ENCODE assay signal across 24 cellular contexts in genomic region chr6:130858054-130858453, GRCh38. TPM values are rescaled to one million over a fixed set of nuclear protein-coding genes. Genes with fewer than 3 reads are reported as not detected.
"Had no signal": no experiment of that assay in that cellular context is flagged by ENCODE, and none has a peak within 500 bp of the region (broad histone marks: within the 10 kb centered on the region; RNA-seq: fewer than 3 reads in every experiment).

No MANE protein-coding gene starts in this region.

- H3K27ac ChIP-seq: brain microvascular endothelial cell, colonic mucosa, left ventricle myocardium inferior, stomach, testis had no signal

- H3K9me3 Mint-ChIP-seq: activated CD4-positive, alpha-beta T cell treated with anti-CD3 and anti-CD28 coated beads, Interleukin-2, amount 10 ng/mL, durations not matched to agents 7 days and 5 days; activated naive CD4-positive, alpha-beta T cell treated with anti-CD3 and anti-CD28 coated beads, Interleukin-2, amount 10 ng/mL, durations not matched to agents 7 days and 5 days; activated naive CD8-positive, alpha-beta T cell treated with anti-CD3 and anti-CD28 coated beads, Interleukin-2, amount 50 U/mL, for 24 hours; activated T-cell treated with anti-CD3 and anti-CD28 coated beads, Interleukin-2, amount 50 U/mL, for 4 hours; central memory CD8-positive, alpha-beta T cell; T-cell had no signal

- H3K9me3 ChIP-seq: colonic mucosa, left ventricle myocardium inferior, stomach, testis had no signal

- H3K36me3 ChIP-seq: colonic mucosa had no signal

- H3K36me3 Mint-ChIP-seq: activated naive CD4-positive, alpha-beta T cell treated with anti-CD3 and anti-CD28 coated beads, Interleukin-2, amount 10 ng/mL, durations not matched to agents 7 days and 5 days had no signal

- H3K4me1 ChIP-seq: colonic mucosa, testis had no signal

- H3K27me3 Mint-ChIP-seq: activated CD4-positive, alpha-beta T cell treated with anti-CD3 and anti-CD28 coated beads, Interleukin-2, amount 10 ng/mL, durations not matched to agents 7 days and 5 days; activated naive CD8-positive, alpha-beta T cell treated with anti-CD3 and anti-CD28 coated beads, Interleukin-2, amount 50 U/mL, for 24 hours; central memory CD8-positive, alpha-beta T cell; T-cell had no signal

- H3K4me3 ChIP-seq: colonic mucosa, left ventricle myocardium inferior, smooth muscle cell, stomach, testis had no signal

- H3K27me3 ChIP-seq: brain microvascular endothelial cell, colonic mucosa, stomach, testis had no signal

- H3K4me3 Mint-ChIP-seq: activated CD4-positive, alpha-beta T cell treated with anti-CD3 and anti-CD28 coated beads, Interleukin-2, amount 10 ng/mL, durations not matched to agents 7 days and 5 days; activated CD8-positive, alpha-beta T cell treated with anti-CD3 and anti-CD28 coated beads, Interleukin-2, amount 10 ng/mL, durations not matched to agents 7 days and 5 days; activated naive CD4-positive, alpha-beta T cell treated with anti-CD3 and anti-CD28 coated beads, Interleukin-2, amount 10 ng/mL, durations not matched to agents 7 days and 5 days; activated naive CD8-positive, alpha-beta T cell treated with anti-CD3 and anti-CD28 coated beads, Interleukin-2, amount 50 U/mL, for 24 hours; activated T-cell treated with anti-CD3 and anti-CD28 coated beads, Interleukin-2, amount 50 U/mL, for 4 hours; central memory CD8-positive, alpha-beta T cell; T-cell had no signal

- H3K27ac Mint-ChIP-seq: activated CD4-positive, alpha-beta T cell treated with anti-CD3 and anti-CD28 coated beads, Interleukin-2, amount 10 ng/mL, durations not matched to agents 7 days and 5 days; activated CD8-positive, alpha-beta T cell treated with anti-CD3 and anti-CD28 coated beads, Interleukin-2, amount 10 ng/mL, durations not matched to agents 7 days and 5 days; activated naive CD4-positive, alpha-beta T cell treated with anti-CD3 and anti-CD28 coated beads, Interleukin-2, amount 10 ng/mL, durations not matched to agents 7 days and 5 days; activated naive CD8-positive, alpha-beta T cell treated with anti-CD3 and anti-CD28 coated beads, Interleukin-2, amount 50 U/mL, for 24 hours; T-cell had no signal

- DNase-seq: activated CD4-positive, alpha-beta T cell treated with anti-CD3 and anti-CD28 coated beads, Interleukin-2, amount 10 ng/mL, durations not matched to agents 7 days and 5 days; activated CD8-positive, alpha-beta T cell treated with anti-CD3 and anti-CD28 coated beads, Interleukin-2, amount 10 ng/mL, durations not matched to agents 7 days and 5 days; activated naive CD4-positive, alpha-beta T cell treated with anti-CD3 and anti-CD28 coated beads, Interleukin-2, amount 10 ng/mL, durations not matched to agents 7 days and 5 days; activated naive CD8-positive, alpha-beta T cell treated with anti-CD3 and anti-CD28 coated beads, Interleukin-2, amount 50 U/mL, for 24 hours; activated T-cell treated with anti-CD3 and anti-CD28 coated beads, Interleukin-2, amount 50 U/mL, for 4 hours; anterior cingulate cortex; brain microvascular endothelial cell; colonic mucosa; foreskin melanocyte; left ventricle myocardium inferior; stimulated activated CD4-positive, alpha-beta T cell treated with anti-CD3 and anti-CD28 coated beads, Interleukin-4, amount 100 ng/mL, for 1 hour; stomach; T-cell; testis had no signal

- H3K4me2 ChIP-seq: smooth muscle cell had no signal

- H3K4me1 Mint-ChIP-seq: activated CD4-positive, alpha-beta T cell treated with anti-CD3 and anti-CD28 coated beads, Interleukin-2, amount 10 ng/mL, durations not matched to agents 7 days and 5 days; activated naive CD4-positive, alpha-beta T cell treated with anti-CD3 and anti-CD28 coated beads, Interleukin-2, amount 10 ng/mL, durations not matched to agents 7 days and 5 days; activated naive CD8-positive, alpha-beta T cell treated with anti-CD3 and anti-CD28 coated beads, Interleukin-2, amount 50 U/mL, for 24 hours; central memory CD8-positive, alpha-beta T cell; T-cell had no signal

RNA-seq across cellular contexts. Expression of gene SMLR1, which starts 30.8 kb away (rescaled TPM):
- total RNA-seq: activated CD4-positive, alpha-beta T cell treated with anti-CD3 and anti-CD28 coated beads, Interleukin-2, amount 10 ng/mL, durations not matched to agents 7 days and 5 days; activated CD8-positive, alpha-beta T cell treated with anti-CD3 and anti-CD28 coated beads, Interleukin-2, amount 10 ng/mL, durations not matched to agents 7 days and 5 days; activated T-cell treated with anti-CD3 and anti-CD28 coated beads, Interleukin-2, amount 50 U/mL, for 4 hours; colonic mucosa; epithelial cell of proximal tubule; fibroblast of lung; kidney epithelial cell; left ventricle myocardium inferior; mammary epithelial cell; mononuclear cell; osteocyte; sciatic nerve; smooth muscle cell; T-cell; ureter had no signal
- polyA plus RNA-seq: fibroblast of lung, mammary epithelial cell, smooth muscle cell, stomach had no signal
